9 cellular contexts compared by ENCODE assay signal in genomic region chr3:197793246-197793645, GRCh38. TPM values are rescaled to one million over a fixed set of nuclear protein-coding genes. Genes with fewer than 3 reads are reported as not detected.
DNase-seq lines count a peak whose midpoint lies in the region; ATAC-seq lines count a peak whose summit lies in the region.
"Had no signal": no experiment of that assay in that cellular context is flagged by ENCODE, and none has a peak within 500 bp of the region (broad histone marks: within the 10 kb centered on the region; RNA-seq: fewer than 3 reads in every experiment).

No MANE protein-coding gene starts in this region.

- POLR2A ChIA-PET in naive thymus-derived CD4-positive, alpha-beta T cell (lab: Charles Lee): interaction anchor here (1.8 kb wide), 1 partner anchor 42 kb away, joined by 6 read pairs; no protein-coding TSS in a partner anchor

- CTCF ChIA-PET in naive thymus-derived CD4-positive, alpha-beta T cell (lab: Charles Lee): no interaction called here

- ATAC-seq in HG03378 (IDR thresholded peaks at IDR 0.05; ENCODE audit: unreplicated experiment): peak; percentile 35
- ATAC-seq in naive thymus-derived CD4-positive, alpha-beta T cell: no peak

- no peak overlapping the region for H3K4me2 ChIP-seq in neuronal stem cell (ENCODE audit: insufficient read depth, low read length, poor library complexity, severe bottlenecking)

- H3K27me3 ChIP-seq in naive thymus-derived CD4-positive, alpha-beta T cell (ENCODE audit: control insufficient read depth in 2 of 2, insufficient read depth in 2 of 2, low read length in 2 of 2): no peaks in the 10 kb centered on the region
- no peaks in the 10 kb centered on the region for H3K27me3 ChIP-seq in neuronal stem cell (ENCODE audit: control insufficient read depth in 3 of 3, insufficient read depth in 3 of 3, low read depth in 1 of 3, low read length in 3 of 3)

- H3K36me3 ChIP-seq in naive thymus-derived CD4-positive, alpha-beta T cell (ENCODE audit: control insufficient read depth in 2 of 3, insufficient read depth in 3 of 3, low read length in 3 of 3): peaks cover 0 to 10% (median 0%) of the 10 kb centered on the region in 3 experiments
- H3K36me3 ChIP-seq in neuronal stem cell (replicated peaks in 1 of 2; ENCODE audit: control insufficient read depth in 2 of 2, insufficient read depth in 2 of 2, low read length in 2 of 2): no peaks in the 10 kb centered on the region

- H3K4me1 Mint-ChIP-seq in activated T-helper 2 cell treated with anti-CD3 and anti-CD28 coated beads, Interferon-gamma antibody, Interleukin-2, Interleukin-4, amounts not matched to agents 10 μg/mL and 5 μg/mL and 100 μg/mL, durations not matched to agents 14 hours and 24 hours and 36 hours (ENCODE audit: low read depth): peaks cover 36% of the 10 kb centered on the region
- peaks cover 30 to 66% (median 52%) of the 10 kb centered on the region in 7 donors for H3K4me1 Mint-ChIP-seq in naive thymus-derived CD4-positive, alpha-beta T cell

- no peak overlapping the region for H3K18ac ChIP-seq in neuronal stem cell (ENCODE audit: low read length)

- no peak overlapping the region for H2BK120ac ChIP-seq in neuronal stem cell (ENCODE audit: low read depth, low read length)

- intact Hi-C loops in activated T-helper 2 cell treated with anti-CD3 and anti-CD28 coated beads, Interferon-gamma antibody, Interleukin-2, Interleukin-4, amounts not matched to agents 10 μg/mL and 5 μg/mL and 100 μg/mL, durations not matched to agents 14 hours and 24 hours and 36 hours (cut with micrococcal nuclease): loop anchor here (1.0 to 10.0 kb wide), 5 partner anchors 8 to 169 kb away; partner anchors contain the start of gene LMLN
- intact Hi-C loops in naive thymus-derived CD4-positive, alpha-beta T cell (cut with micrococcal nuclease): loop anchor here (1.0 to 10.0 kb wide), 3 partner anchors 9 to 162 kb away; partner anchors contain the start of gene RPL35A (in 1 of the 2)

- peak overlapping the region; percentile 66 for H3K4me3 Mint-ChIP-seq in activated T-helper 2 cell treated with anti-CD3 and anti-CD28 coated beads, Interferon-gamma antibody, Interleukin-2, Interleukin-4, amounts not matched to agents 10 μg/mL and 5 μg/mL and 100 μg/mL, durations not matched to agents 14 hours and 24 hours and 36 hours (ENCODE audit: low read depth)
- H3K4me3 Mint-ChIP-seq in naive thymus-derived CD4-positive, alpha-beta T cell: peak overlapping the region; percentile 56 to 95 (median 77)

- no peak overlapping the region for H4K91ac ChIP-seq in neuronal stem cell (ENCODE audit: low read depth, low read length, poor library complexity)

- no peak overlapping the region for H3K14ac ChIP-seq in neuronal stem cell (ENCODE audit: low read length)

- H3K79me1 ChIP-seq in neuronal stem cell (ENCODE audit: low read depth, low read length): no peaks in the 10 kb centered on the region

- peaks cover 10 to 17% of the 10 kb centered on the region in 2 donors for H3K4me1 ChIP-seq in naive thymus-derived CD4-positive, alpha-beta T cell (ENCODE audit: control insufficient read depth in 2 of 2, insufficient read depth in 2 of 2, low read length in 2 of 2)
- peaks cover 2% of the 10 kb centered on the region in 2 donors for H3K4me1 ChIP-seq in neuronal stem cell (ENCODE audit: control insufficient read depth in 2 of 2, insufficient read depth in 1 of 2, low read depth in 1 of 2, low read length in 2 of 2)

- peak overlapping the region; percentile 55 for H3K27ac Mint-ChIP-seq in activated T-helper 2 cell treated with anti-CD3 and anti-CD28 coated beads, Interferon-gamma antibody, Interleukin-2, Interleukin-4, amounts not matched to agents 10 μg/mL and 5 μg/mL and 100 μg/mL, durations not matched to agents 14 hours and 24 hours and 36 hours
- H3K27ac Mint-ChIP-seq in naive thymus-derived CD4-positive, alpha-beta T cell: peak overlapping the region in 8 of 9 donors; percentile 57 to 97 (median 78)

- DNase-seq in EH (ENCODE audit: low read depth) (peak; percentile 54), ecto neural progenitor cell (ENCODE audit: low spot score) (no peak), neuronal stem cell (ENCODE audit: low spot score) (no peak), globus pallidus (ENCODE audit: low spot score) (no peak), NCI-H2227 (lab: John Stamatoyannopoulos, UW; ENCODE audit: unreplicated experiment) (no peak)
- no peak for DNase-seq in activated T-helper 2 cell treated with anti-CD3 and anti-CD28 coated beads, Interferon-gamma antibody, Interleukin-2, Interleukin-4, amounts not matched to agents 10 μg/mL and 5 μg/mL and 100 μg/mL, durations not matched to agents 14 hours and 24 hours and 36 hours (ENCODE audit: low spot score)
- DNase-seq in naive thymus-derived CD4-positive, alpha-beta T cell: peak in 4 of 9 donors; percentile 7 to 16 (median 14)

- H2AFZ ChIP-seq in neuronal stem cell (ENCODE audit: low read length): no peak overlapping the region

- H2BK15ac ChIP-seq in neuronal stem cell (ENCODE audit: low read length): no peak overlapping the region

- peaks cover 14% of the 10 kb centered on the region for H3K36me3 Mint-ChIP-seq in activated T-helper 2 cell treated with anti-CD3 and anti-CD28 coated beads, Interferon-gamma antibody, Interleukin-2, Interleukin-4, amounts not matched to agents 10 μg/mL and 5 μg/mL and 100 μg/mL, durations not matched to agents 14 hours and 24 hours and 36 hours (ENCODE audit: low read depth)
- peaks cover 0 to 5% (median 0%) of the 10 kb centered on the region in 5 donors for H3K36me3 Mint-ChIP-seq in naive thymus-derived CD4-positive, alpha-beta T cell

- H3K27me3 Mint-ChIP-seq in activated T-helper 2 cell treated with anti-CD3 and anti-CD28 coated beads, Interferon-gamma antibody, Interleukin-2, Interleukin-4, amounts not matched to agents 10 μg/mL and 5 μg/mL and 100 μg/mL, durations not matched to agents 14 hours and 24 hours and 36 hours (ENCODE audit: low read depth): no peaks in the 10 kb centered on the region
- H3K27me3 Mint-ChIP-seq in naive thymus-derived CD4-positive, alpha-beta T cell: peaks cover 0 to 1% (median 0%) of the 10 kb centered on the region in 5 donors

- H3K4ac ChIP-seq in neuronal stem cell (ENCODE audit: low read length): no peak overlapping the region

- H4K8ac ChIP-seq in neuronal stem cell (ENCODE audit: low read depth, low read length): no peak overlapping the region

- no peaks in the 10 kb centered on the region for H3K9me3 ChIP-seq in naive thymus-derived CD4-positive, alpha-beta T cell (ENCODE audit: control insufficient read depth in 2 of 3, low read length in 3 of 3)
- H3K9me3 ChIP-seq in neuronal stem cell (replicated peaks in 1 of 2; ENCODE audit: control insufficient read depth in 2 of 2, insufficient read depth in 1 of 2, low read depth in 1 of 2, low read length in 2 of 2): no peaks in the 10 kb centered on the region
- H3K9me3 ChIP-seq: HAP-1 had no signal

- H2AK5ac ChIP-seq in neuronal stem cell (ENCODE audit: low read depth, low read length): no peak overlapping the region

- no peak overlapping the region for H2BK5ac ChIP-seq in neuronal stem cell (ENCODE audit: low read length)

- H3K9me3 Mint-ChIP-seq in activated T-helper 2 cell treated with anti-CD3 and anti-CD28 coated beads, Interferon-gamma antibody, Interleukin-2, Interleukin-4, amounts not matched to agents 10 μg/mL and 5 μg/mL and 100 μg/mL, durations not matched to agents 14 hours and 24 hours and 36 hours: no peaks in the 10 kb centered on the region
- H3K9me3 Mint-ChIP-seq in naive thymus-derived CD4-positive, alpha-beta T cell: no peaks in the 10 kb centered on the region

- H3K27ac ChIP-seq in naive thymus-derived CD4-positive, alpha-beta T cell (ENCODE audit: low read depth, low read length): no peak overlapping the region
- no peak overlapping the region for H3K27ac ChIP-seq in neuronal stem cell (replicated peaks; ENCODE audit: low read length)

- no peak overlapping the region for H2BK12ac ChIP-seq in neuronal stem cell (ENCODE audit: low read length)

- no peak overlapping the region for H3K4me3 ChIP-seq in naive thymus-derived CD4-positive, alpha-beta T cell (ENCODE audit: low read length)
- no peak overlapping the region for H3K4me3 ChIP-seq in neuronal stem cell (ENCODE audit: low read length in 2 of 2)

- H3K23ac ChIP-seq in neuronal stem cell (ENCODE audit: low read depth, low read length, poor library complexity): no peak overlapping the region

- no peak overlapping the region for H3K9ac ChIP-seq in neuronal stem cell (ENCODE audit: low read depth, low read length, poor library complexity)

- WGBS in neuronal stem cell (ENCODE audit: extremely low coverage in 2 of 2, insufficient read length in 2 of 2, insufficient replicate concordance in 1 of 2), 2 donors: no CpG with 5 or more reads among the region's 2 CpGs

RNA-seq across cellular contexts. Expression of gene LRCH3, which starts 2.2 kb away (rescaled TPM):
- total RNA-seq in activated T-helper 2 cell treated with anti-CD3 and anti-CD28 coated beads, Interferon-gamma antibody, Interleukin-2, Interleukin-4, amounts not matched to agents 10 μg/mL and 5 μg/mL and 100 μg/mL, durations not matched to agents 14 hours and 24 hours and 36 hours: 57.0 and 64.1 TPM in 2 replicates
- total RNA-seq in naive thymus-derived CD4-positive, alpha-beta T cell: 10 to 100 TPM; 43.5 to 75.5 (median 68.5) TPM
- 10 to 100 TPM; 13.5 to 35.2 TPM for polyA plus RNA-seq in naive thymus-derived CD4-positive, alpha-beta T cell
- polyA plus RNA-seq in neuronal stem cell (2013, experiment 1 of 2): 31.6 TPM
- 30.8 TPM for polyA plus RNA-seq in neuronal stem cell (2013, experiment 2 of 2)

RNA-seq across cellular contexts. Expression of gene FYTTD1, which starts 43.6 kb away (rescaled TPM):
- total RNA-seq in activated T-helper 2 cell treated with anti-CD3 and anti-CD28 coated beads, Interferon-gamma antibody, Interleukin-2, Interleukin-4, amounts not matched to agents 10 μg/mL and 5 μg/mL and 100 μg/mL, durations not matched to agents 14 hours and 24 hours and 36 hours: 57.5 and 63.0 TPM in 2 replicates
- 10 to 100 TPM; 45.6 to 63.4 (median 58.0) TPM for total RNA-seq in naive thymus-derived CD4-positive, alpha-beta T cell
- polyA plus RNA-seq in naive thymus-derived CD4-positive, alpha-beta T cell: 100 to 1,000 TPM in 1 of 2 donors, 10 to 100 TPM in 1; 81.0 to 102 TPM
- 42.3 TPM for polyA plus RNA-seq in neuronal stem cell (2013, experiment 1 of 2)
- 43.8 TPM for polyA plus RNA-seq in neuronal stem cell (2013, experiment 2 of 2)

RNA-seq across cellular contexts. Expression of gene RUBCN, which starts 56.5 kb away (rescaled TPM):
- 41.7 and 43.6 TPM in 2 replicates for total RNA-seq in activated T-helper 2 cell treated with anti-CD3 and anti-CD28 coated beads, Interferon-gamma antibody, Interleukin-2, Interleukin-4, amounts not matched to agents 10 μg/mL and 5 μg/mL and 100 μg/mL, durations not matched to agents 14 hours and 24 hours and 36 hours
- 10 to 100 TPM; 43.3 to 61.7 (median 52.9) TPM for total RNA-seq in naive thymus-derived CD4-positive, alpha-beta T cell
- polyA plus RNA-seq in naive thymus-derived CD4-positive, alpha-beta T cell: 10 to 100 TPM; 23.2 to 40.2 TPM
- polyA plus RNA-seq in neuronal stem cell (2013, experiment 1 of 2): 12.0 TPM
- 12.0 TPM for polyA plus RNA-seq in neuronal stem cell (2013, experiment 2 of 2)
